Comparison of ENCODE assay signal across 19 cellular contexts in genomic region chr1:57590978-57591377, GRCh38.
"Had no signal": no experiment of that assay in that cellular context is flagged by ENCODE, and none has a peak within 500 bp of the region (broad histone marks: within the 10 kb centered on the region; RNA-seq: fewer than 3 reads in every experiment).

No MANE protein-coding gene starts in this region.

- H3K27ac ChIP-seq: prostate gland, tibial nerve had no signal

- H3K27ac Mint-ChIP-seq: activated T-helper 1 cell treated with anti-CD3 and anti-CD28 coated beads, Interleukin-12 subunit alpha, Interleukin-12 subunit beta, Interleukin-2, Interleukin-4 antibody, amounts not matched to agents 30 ng/mL and 10 ng/mL and 1 ng/mL, durations not matched to agents 14 hours and 24 hours and 36 hours; nephron had no signal

- H3K4me3 ChIP-seq: prostate gland, tibial nerve had no signal

- H3K4me1 ChIP-seq: prostate gland, tibial nerve had no signal

- ATAC-seq: activated CD4-positive, CD25-positive, alpha-beta regulatory T cell treated with anti-CD3 and anti-CD28 coated beads, Interleukin-2, amount 50 U/mL, for 24 hours; right cardiac atrium had no signal

- H3K27me3 ChIP-seq: tibial nerve had no signal

- H3K4me3 Mint-ChIP-seq: activated T-helper 1 cell treated with anti-CD3 and anti-CD28 coated beads, Interleukin-12 subunit alpha, Interleukin-12 subunit beta, Interleukin-2, Interleukin-4 antibody, amounts not matched to agents 30 ng/mL and 10 ng/mL and 1 ng/mL, durations not matched to agents 14 hours and 24 hours and 36 hours; nephron had no signal

- H3K9me3 Mint-ChIP-seq: activated T-helper 1 cell treated with anti-CD3 and anti-CD28 coated beads, Interleukin-12 subunit alpha, Interleukin-12 subunit beta, Interleukin-2, Interleukin-4 antibody, amounts not matched to agents 30 ng/mL and 10 ng/mL and 1 ng/mL, durations not matched to agents 14 hours and 24 hours and 36 hours; nephron had no signal

- FAIRE-seq: frontal cortex, small intestine had no signal

- H3K36me3 ChIP-seq: prostate gland, tibial nerve had no signal

- H3K4me1 Mint-ChIP-seq: nephron had no signal

- DNase-seq: activated CD4-positive, alpha-beta T cell treated with anti-CD3 and anti-CD28 coated beads, Interleukin-2, amount 50 U/mL, for 1 hour; activated CD8-positive, alpha-beta memory T cell treated with anti-CD3 and anti-CD28 coated beads for 24 hours; activated naive CD4-positive, alpha-beta T cell treated with Interleukin-2 at 50 U/mL for 16 hours; anterior cingulate cortex; cerebellar nuclear complex; effector CD8-positive, alpha-beta T cell; head of caudate nucleus; nucleus accumbens; right cardiac atrium; small intestine; stimulated activated CD4-positive, alpha-beta T cell treated with anti-CD3 and anti-CD28 coated beads, Interleukin-4, amount 100 ng/mL, for 24 hours; stimulated activated naive CD4-positive, alpha-beta T cell; SW 1271 had no signal

- H3K9me3 ChIP-seq: prostate gland, tibial nerve had no signal
